ENCODE assay signal across 23 cellular contexts in genomic region chr12:109666068-109666467, GRCh38. TPM values are rescaled to one million over a fixed set of nuclear protein-coding genes. Genes with fewer than 3 reads are reported as not detected.
DNase-seq lines count a peak whose midpoint lies in the region; ATAC-seq and TF ChIP-seq lines count a peak whose summit lies in the region.
"Had no signal": no experiment of that assay in that cellular context is flagged by ENCODE, and none has a peak within 500 bp of the region (broad histone marks: within the 10 kb centered on the region; RNA-seq: fewer than 3 reads in every experiment).

No MANE protein-coding gene starts in this region.

- H3K9me3 Mint-ChIP-seq in T-helper 1 cell treated with Interleukin-12 subunit alpha and Interleukin-12 subunit beta and Interleukin-4 antibody, amounts not matched to agents 30 μg/mL and 1 μg/mL, for 36 hours, result no peaks in the 10 kb centered on the region
- H3K9me3 Mint-ChIP-seq in natural killer cell treated with Interleukin-12 subunit alpha and Interleukin-12 subunit beta and Interleukin-15 and Interleukin-18, amount 100 ng/mL, for 72 hours, result no peaks in the 10 kb centered on the region
- peaks cover 0 to 2% (median 0%) of the 10 kb centered on the region in 7 donors for H3K9me3 Mint-ChIP-seq in CD14-positive monocyte
- H3K9me3 Mint-ChIP-seq: CD4-positive, alpha-beta memory T cell; CD8-positive, alpha-beta memory T cell had no signal

- WGBS in mesendoderm (ENCODE audit: extremely low coverage, insufficient coverage, low lambda C conversion rate), result no CpG with 5 or more reads among the region's 1 CpG

- no peak overlapping the region for H3K23ac ChIP-seq in mesendoderm (ENCODE audit: low read length)

- no peak overlapping the region for H3K27ac ChIP-seq in mesendoderm (ENCODE audit: low read depth, low read length)
- H3K27ac ChIP-seq: 22Rv1; A549; BLaER1 treated with 17β-estradiol and CSF1 and Interleukin-3, amounts not matched to agents 10 nM and 100 nM; C4-2B had no signal

- no peak overlapping the region for H3K9ac ChIP-seq in mesendoderm (ENCODE audit: low read length)
- H3K9ac ChIP-seq: BLaER1 treated with 17β-estradiol and CSF1 and Interleukin-3, amounts not matched to agents 10 nM and 100 nM had no signal

- H3K56ac ChIP-seq in mesendoderm (ENCODE audit: low read length), result no peak overlapping the region

- H3K27me3 Mint-ChIP-seq in T-helper 1 cell treated with Interleukin-12 subunit alpha and Interleukin-12 subunit beta and Interleukin-4 antibody, amounts not matched to agents 30 μg/mL and 1 μg/mL, for 36 hours (ENCODE audit: low read depth), result no peaks in the 10 kb centered on the region
- H3K27me3 Mint-ChIP-seq in natural killer cell treated with Interleukin-12 subunit alpha and Interleukin-12 subunit beta and Interleukin-15 and Interleukin-18, amount 100 ng/mL, for 72 hours, result peaks cover 0 to under 1% of the 10 kb centered on the region in 2 donors
- H3K27me3 Mint-ChIP-seq in CD14-positive monocyte (ENCODE audit: low read depth in 3 of 3), result peaks cover 10 to 20% (median 10%) of the 10 kb centered on the region in 3 donors

- H3K27me3 ChIP-seq in mesendoderm (ENCODE audit: insufficient read depth, low read length, poor library complexity), result no peaks in the 10 kb centered on the region
- H3K27me3 ChIP-seq: BLaER1 treated with 17β-estradiol and CSF1 and Interleukin-3, amounts not matched to agents 10 nM and 100 nM had no signal

- no peak overlapping the region for H4K5ac ChIP-seq in mesendoderm (ENCODE audit: low read length)

- H3K4me2 ChIP-seq in mesendoderm (ENCODE audit: low read length), result no peak overlapping the region
- H3K4me2 ChIP-seq: A549; BLaER1 treated with 17β-estradiol and CSF1 and Interleukin-3, amounts not matched to agents 10 nM and 100 nM had no signal

- H2BK15ac ChIP-seq in mesendoderm (replicated peaks; ENCODE audit: low read depth), result no peak overlapping the region

- H3K4ac ChIP-seq in mesendoderm (ENCODE audit: low read depth, low read length), result no peak overlapping the region

- H3K4me3 ChIP-seq in mesendoderm (ENCODE audit: low read length), result no peak overlapping the region
- H3K4me3 ChIP-seq: A549; BLaER1 treated with 17β-estradiol and CSF1 and Interleukin-3, amounts not matched to agents 10 nM and 100 nM; GM12878 had no signal

- no peaks in the 10 kb centered on the region for H3K36me3 Mint-ChIP-seq in T-helper 1 cell treated with Interleukin-12 subunit alpha and Interleukin-12 subunit beta and Interleukin-4 antibody, amounts not matched to agents 30 μg/mL and 1 μg/mL, for 36 hours (ENCODE audit: low read depth)
- H3K36me3 Mint-ChIP-seq in natural killer cell treated with Interleukin-12 subunit alpha and Interleukin-12 subunit beta and Interleukin-15 and Interleukin-18, amount 100 ng/mL, for 72 hours, result no peaks in the 10 kb centered on the region
- H3K36me3 Mint-ChIP-seq in CD14-positive monocyte, result no peaks in the 10 kb centered on the region
- H3K36me3 Mint-ChIP-seq: CD4-positive, alpha-beta memory T cell; CD4-positive, CD25-positive, alpha-beta regulatory T cell; CD8-positive, alpha-beta memory T cell had no signal

- no peaks in the 10 kb centered on the region for H3K79me2 ChIP-seq in mesendoderm (ENCODE audit: control insufficient read depth, insufficient read depth, low read length)

- H2BK120ac ChIP-seq in mesendoderm (ENCODE audit: low read depth, low read length), result no peak overlapping the region

- H2BK5ac ChIP-seq in mesendoderm (ENCODE audit: low read length), result no peak overlapping the region

- no peaks in the 10 kb centered on the region for H3K79me1 ChIP-seq in mesendoderm (ENCODE audit: low read length)

- peak overlapping the region; percentile 28 for H3K27ac Mint-ChIP-seq in T-helper 1 cell treated with Interleukin-12 subunit alpha and Interleukin-12 subunit beta and Interleukin-4 antibody, amounts not matched to agents 30 μg/mL and 1 μg/mL, for 36 hours
- H3K27ac Mint-ChIP-seq in natural killer cell treated with Interleukin-12 subunit alpha and Interleukin-12 subunit beta and Interleukin-15 and Interleukin-18, amount 100 ng/mL, for 72 hours, result no peak overlapping the region
- no peak overlapping the region for H3K27ac Mint-ChIP-seq in CD14-positive monocyte
- H3K27ac Mint-ChIP-seq: B cell; CD4-positive, alpha-beta memory T cell; CD4-positive, CD25-positive, alpha-beta regulatory T cell; CD8-positive, alpha-beta memory T cell had no signal

- TF ChIP-seq CTCF in CD14-positive monocyte (IDR thresholded peaks at IDR 0.05), result no peak

- H3K36me3 ChIP-seq in mesendoderm (ENCODE audit: control insufficient read depth, insufficient read depth, low read length), result no peaks in the 10 kb centered on the region
- H3K36me3 ChIP-seq: BLaER1 treated with 17β-estradiol and CSF1 and Interleukin-3, amounts not matched to agents 10 nM and 100 nM had no signal

- intact Hi-C loops in CD14-positive monocyte (cut with micrococcal nuclease), result no loop called here

- H3K18ac ChIP-seq in mesendoderm (ENCODE audit: low read length), result no peak overlapping the region

- H3K4me1 Mint-ChIP-seq in T-helper 1 cell treated with Interleukin-12 subunit alpha and Interleukin-12 subunit beta and Interleukin-4 antibody, amounts not matched to agents 30 μg/mL and 1 μg/mL, for 36 hours (ENCODE audit: low read depth), result peaks cover 4% of the 10 kb centered on the region
- H3K4me1 Mint-ChIP-seq in natural killer cell treated with Interleukin-12 subunit alpha and Interleukin-12 subunit beta and Interleukin-15 and Interleukin-18, amount 100 ng/mL, for 72 hours (ENCODE audit: low read depth in 2 of 2), result peaks cover 0 to 7% of the 10 kb centered on the region in 2 donors
- H3K4me1 Mint-ChIP-seq in CD14-positive monocyte, result no peaks in the 10 kb centered on the region
- H3K4me1 Mint-ChIP-seq: B cell; CD4-positive, alpha-beta memory T cell; CD4-positive, CD25-positive, alpha-beta regulatory T cell; CD8-positive, alpha-beta memory T cell had no signal

- no peak overlapping the region for H2AK5ac ChIP-seq in mesendoderm (ENCODE audit: low read length)

- peak; percentile 61 to 83 for ATAC-seq in natural killer cell treated with Interleukin-12 subunit alpha and Interleukin-12 subunit beta and Interleukin-15 and Interleukin-18, amount 100 ng/mL, for 72 hours
- ATAC-seq: A549, GM12878 had no signal

- DNase-seq in T-helper 1 cell (no peak), CD14-positive monocyte (ENCODE audit: low spot score) (no peak), mesendoderm (no peak)
- DNase-seq in natural killer cell treated with Interleukin-12 subunit alpha and Interleukin-12 subunit beta and Interleukin-15 and Interleukin-18, amount 100 ng/mL, for 72 hours (ENCODE audit: low spot score), result no peak
- DNase-seq: AML-193; CD4-positive, alpha-beta memory T cell; CD4-positive, CD25-positive, alpha-beta regulatory T cell; CD8-positive, alpha-beta memory T cell; COR-L47; DMS 273 treated with DMSO at 0.1 percent for 48 hours; DMS153; DMS53; DMS79; DND-41; EL; GDM1 had no signal

- no peak overlapping the region for H3K4me3 Mint-ChIP-seq in T-helper 1 cell treated with Interleukin-12 subunit alpha and Interleukin-12 subunit beta and Interleukin-4 antibody, amounts not matched to agents 30 μg/mL and 1 μg/mL, for 36 hours
- H3K4me3 Mint-ChIP-seq in natural killer cell treated with Interleukin-12 subunit alpha and Interleukin-12 subunit beta and Interleukin-15 and Interleukin-18, amount 100 ng/mL, for 72 hours, result no peak overlapping the region
- H3K4me3 Mint-ChIP-seq in CD14-positive monocyte, result no peak overlapping the region
- H3K4me3 Mint-ChIP-seq: B cell; CD4-positive, alpha-beta memory T cell; CD4-positive, CD25-positive, alpha-beta regulatory T cell; CD8-positive, alpha-beta memory T cell had no signal

- peaks cover 2% of the 10 kb centered on the region for H3K4me1 ChIP-seq in mesendoderm (ENCODE audit: control insufficient read depth, low read depth, low read length)
- H3K4me1 ChIP-seq: A549; BLaER1 treated with 17β-estradiol and CSF1 and Interleukin-3, amounts not matched to agents 10 nM and 100 nM had no signal

- H4K8ac ChIP-seq in mesendoderm (ENCODE audit: low read depth, low read length), result no peak overlapping the region

RNA-seq across cellular contexts. Expression of gene FAM222A, which starts 47.6 kb away (rescaled TPM):
- total RNA-seq in natural killer cell treated with Interleukin-12 subunit alpha and Interleukin-12 subunit beta and Interleukin-15 and Interleukin-18, amount 100 ng/mL, for 72 hours, result 1 to 10 TPM; 1.2 to 1.8 TPM
- not detected for polyA plus RNA-seq in CD14-positive monocyte
- 5.4 TPM for polyA plus RNA-seq in mesendoderm (2013, experiment 1 of 2)
- polyA plus RNA-seq in mesendoderm (2013, experiment 2 of 2), result 4.8 TPM
